ENCODE assay signal across 1 cellular context in genomic region chr19:56594783-56595547, GRCh38.
A peak's percentile ranks its signal among the peaks of the same experiment; 100 is the strongest.
TF ChIP-seq lines count a peak whose summit lies in the region.

Gene ZNF71 (plus strand): TSS chr19:56595302. CDS start chr19:56601559, 6,257 bp downstream.

TF ChIP-seq in HepG2, 621 proteins besides CTCF, POLR2A, EP300 and RAD21 (continued from another document and continues in another):
- TF ChIP-seq CBFB (CRISPR knock-in tag; IDR thresholded peaks at IDR 0.05), result no peak
- TF ChIP-seq, protein P1, sequence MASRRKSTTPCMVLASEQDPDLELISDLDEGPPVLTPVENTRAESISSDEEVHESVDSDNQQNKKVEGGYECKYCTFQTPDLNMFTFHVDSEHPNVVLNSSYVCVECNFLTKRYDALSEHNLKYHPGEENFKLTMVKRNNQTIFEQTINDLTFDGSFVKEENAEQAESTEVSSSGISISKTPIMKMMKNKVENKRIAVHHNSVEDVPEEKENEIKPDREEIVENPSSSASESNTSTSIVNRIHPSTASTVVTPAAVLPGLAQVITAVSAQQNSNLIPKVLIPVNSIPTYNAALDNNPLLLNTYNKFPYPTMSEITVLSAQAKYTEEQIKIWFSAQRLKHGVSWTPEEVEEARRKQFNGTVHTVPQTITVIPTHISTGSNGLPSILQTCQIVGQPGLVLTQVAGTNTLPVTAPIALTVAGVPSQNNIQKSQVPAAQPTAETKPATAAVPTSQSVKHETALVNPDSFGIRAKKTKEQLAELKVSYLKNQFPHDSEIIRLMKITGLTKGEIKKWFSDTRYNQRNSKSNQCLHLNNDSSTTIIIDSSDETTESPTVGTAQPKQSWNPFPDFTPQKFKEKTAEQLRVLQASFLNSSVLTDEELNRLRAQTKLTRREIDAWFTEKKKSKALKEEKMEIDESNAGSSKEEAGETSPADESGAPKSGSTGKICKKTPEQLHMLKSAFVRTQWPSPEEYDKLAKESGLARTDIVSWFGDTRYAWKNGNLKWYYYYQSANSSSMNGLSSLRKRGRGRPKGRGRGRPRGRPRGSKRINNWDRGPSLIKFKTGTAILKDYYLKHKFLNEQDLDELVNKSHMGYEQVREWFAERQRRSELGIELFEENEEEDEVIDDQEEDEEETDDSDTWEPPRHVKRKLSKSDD (CRISPR knock-in tag; IDR thresholded peaks at IDR 0.05; ENCODE audit: low read depth), result no peak
- TF ChIP-seq, protein P2, sequence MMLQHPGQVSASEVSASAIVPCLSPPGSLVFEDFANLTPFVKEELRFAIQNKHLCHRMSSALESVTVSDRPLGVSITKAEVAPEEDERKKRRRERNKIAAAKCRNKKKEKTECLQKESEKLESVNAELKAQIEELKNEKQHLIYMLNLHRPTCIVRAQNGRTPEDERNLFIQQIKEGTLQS (CRISPR knock-in tag; IDR thresholded peaks at IDR 0.05), result 0 out of 2 replicates have a peak, but pooled peaks have one; percentile 9
- TF ChIP-seq KLF6 (CRISPR knock-in tag; IDR thresholded peaks at IDR 0.05), result no peak; the same call in 1 of the 2 replicates
- TF ChIP-seq MTA3 (CRISPR knock-in tag; IDR thresholded peaks at IDR 0.05), result no peak
- TF ChIP-seq ZNF510 (CRISPR knock-in tag; IDR thresholded peaks at IDR 0.05; ENCODE audit: low read depth), result no peak
- TF ChIP-seq ZNF724P (CRISPR knock-in tag; IDR thresholded peaks at IDR 0.05; ENCODE audit: borderline replicate concordance), result no peak
- TF ChIP-seq, protein P3, sequence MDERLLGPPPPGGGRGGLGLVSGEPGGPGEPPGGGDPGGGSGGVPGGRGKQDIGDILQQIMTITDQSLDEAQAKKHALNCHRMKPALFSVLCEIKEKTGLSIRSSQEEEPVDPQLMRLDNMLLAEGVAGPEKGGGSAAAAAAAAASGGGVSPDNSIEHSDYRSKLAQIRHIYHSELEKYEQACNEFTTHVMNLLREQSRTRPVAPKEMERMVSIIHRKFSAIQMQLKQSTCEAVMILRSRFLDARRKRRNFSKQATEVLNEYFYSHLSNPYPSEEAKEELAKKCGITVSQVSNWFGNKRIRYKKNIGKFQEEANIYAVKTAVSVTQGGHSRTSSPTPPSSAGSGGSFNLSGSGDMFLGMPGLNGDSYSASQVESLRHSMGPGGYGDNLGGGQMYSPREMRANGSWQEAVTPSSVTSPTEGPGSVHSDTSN (CRISPR knock-in tag; IDR thresholded peaks at IDR 0.05), result no peak
- no peak for TF ChIP-seq SKI (IDR thresholded peaks at IDR 0.05; ENCODE audit: partially characterized antibody)
- no peak for TF ChIP-seq ZSCAN20 (CRISPR knock-in tag; IDR thresholded peaks at IDR 0.05; ENCODE audit: borderline replicate concordance)
- TF ChIP-seq NR2F6 (IDR thresholded peaks at IDR 0.05), result no peak
- no peak for TF ChIP-seq NR2F6 (CRISPR knock-in tag; IDR thresholded peaks at IDR 0.05)
- TF ChIP-seq, protein P4, sequence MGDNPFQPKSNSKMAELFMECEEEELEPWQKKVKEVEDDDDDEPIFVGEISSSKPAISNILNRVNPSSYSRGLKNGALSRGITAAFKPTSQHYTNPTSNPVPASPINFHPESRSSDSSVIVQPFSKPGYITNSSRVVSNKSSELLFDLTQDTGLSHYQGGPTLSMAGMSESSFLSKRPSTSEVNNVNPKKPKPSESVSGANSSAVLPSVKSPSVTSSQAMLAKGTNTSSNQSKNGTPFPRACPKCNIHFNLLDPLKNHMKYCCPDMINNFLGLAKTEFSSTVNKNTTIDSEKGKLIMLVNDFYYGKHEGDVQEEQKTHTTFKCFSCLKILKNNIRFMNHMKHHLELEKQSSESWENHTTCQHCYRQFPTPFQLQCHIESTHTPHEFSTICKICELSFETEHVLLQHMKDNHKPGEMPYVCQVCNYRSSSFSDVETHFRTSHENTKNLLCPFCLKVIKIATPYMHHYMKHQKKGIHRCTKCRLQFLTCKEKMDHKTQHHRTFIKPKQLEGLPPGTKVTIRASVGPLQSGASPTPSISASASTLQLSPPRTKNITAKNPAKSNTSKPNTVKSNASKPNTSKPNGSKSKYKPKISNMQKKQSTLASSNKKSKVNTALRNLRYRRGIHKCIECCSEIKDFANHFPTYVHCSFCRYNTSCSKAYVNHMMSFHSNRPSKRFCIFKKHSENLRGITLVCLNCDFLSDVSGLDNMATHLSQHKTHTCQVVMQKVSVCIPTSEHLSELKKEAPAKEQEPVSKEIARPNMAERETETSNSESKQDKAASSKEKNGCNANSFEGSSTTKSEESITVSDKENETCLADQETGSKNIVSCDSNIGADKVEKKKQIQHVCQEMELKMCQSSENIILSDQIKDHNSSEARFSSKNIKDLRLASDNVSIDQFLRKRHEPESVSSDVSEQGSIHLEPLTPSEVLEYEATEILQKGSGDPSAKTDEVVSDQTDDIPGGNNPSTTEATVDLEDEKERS (CRISPR knock-in tag; IDR thresholded peaks at IDR 0.05), result no peak
- no peak for TF ChIP-seq LBX2 (CRISPR knock-in tag; IDR thresholded peaks at IDR 0.05; ENCODE audit: borderline replicate concordance)
- no peak for TF ChIP-seq ZNF431 (CRISPR knock-in tag; IDR thresholded peaks at IDR 0.05; ENCODE audit: borderline replicate concordance, low read depth)
- TF ChIP-seq CREM (IDR thresholded peaks at IDR 0.05), result peak; percentile 21; the same call in 1 of the 2 replicates
- no peak for TF ChIP-seq CREM (CRISPR knock-in tag; IDR thresholded peaks at IDR 0.05)
- no peak for TF ChIP-seq CBX1 (IDR thresholded peaks at IDR 0.05; ENCODE audit: low read depth)
- TF ChIP-seq, protein P5, sequence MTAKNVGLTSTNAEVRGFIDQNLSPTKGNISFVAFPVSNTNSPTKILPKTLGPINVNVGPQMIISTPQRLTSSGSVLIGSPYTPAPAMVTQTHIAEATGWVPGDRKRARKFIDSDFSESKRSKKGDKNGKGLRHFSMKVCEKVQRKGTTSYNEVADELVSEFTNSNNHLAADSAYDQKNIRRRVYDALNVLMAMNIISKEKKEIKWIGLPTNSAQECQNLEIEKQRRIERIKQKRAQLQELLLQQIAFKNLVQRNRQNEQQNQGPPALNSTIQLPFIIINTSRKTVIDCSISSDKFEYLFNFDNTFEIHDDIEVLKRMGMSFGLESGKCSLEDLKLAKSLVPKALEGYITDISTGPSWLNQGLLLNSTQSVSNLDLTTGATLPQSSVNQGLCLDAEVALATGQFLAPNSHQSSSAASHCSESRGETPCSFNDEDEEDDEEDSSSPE (CRISPR knock-in tag; IDR thresholded peaks at IDR 0.05), result peak; percentile 54; the same call in 1 of the 2 replicates
- no peak for TF ChIP-seq ZNF839 (CRISPR knock-in tag; IDR thresholded peaks at IDR 0.05; ENCODE audit: borderline replicate concordance)
- TF ChIP-seq, protein P6, sequence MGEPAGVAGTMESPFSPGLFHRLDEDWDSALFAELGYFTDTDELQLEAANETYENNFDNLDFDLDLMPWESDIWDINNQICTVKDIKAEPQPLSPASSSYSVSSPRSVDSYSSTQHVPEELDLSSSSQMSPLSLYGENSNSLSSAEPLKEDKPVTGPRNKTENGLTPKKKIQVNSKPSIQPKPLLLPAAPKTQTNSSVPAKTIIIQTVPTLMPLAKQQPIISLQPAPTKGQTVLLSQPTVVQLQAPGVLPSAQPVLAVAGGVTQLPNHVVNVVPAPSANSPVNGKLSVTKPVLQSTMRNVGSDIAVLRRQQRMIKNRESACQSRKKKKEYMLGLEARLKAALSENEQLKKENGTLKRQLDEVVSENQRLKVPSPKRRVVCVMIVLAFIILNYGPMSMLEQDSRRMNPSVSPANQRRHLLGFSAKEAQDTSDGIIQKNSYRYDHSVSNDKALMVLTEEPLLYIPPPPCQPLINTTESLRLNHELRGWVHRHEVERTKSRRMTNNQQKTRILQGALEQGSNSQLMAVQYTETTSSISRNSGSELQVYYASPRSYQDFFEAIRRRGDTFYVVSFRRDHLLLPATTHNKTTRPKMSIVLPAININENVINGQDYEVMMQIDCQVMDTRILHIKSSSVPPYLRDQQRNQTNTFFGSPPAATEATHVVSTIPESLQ (CRISPR knock-in tag; conservative IDR thresholded peaks at IDR 0.05), result no peak
- TF ChIP-seq ZFP62 (CRISPR knock-in tag; IDR thresholded peaks at IDR 0.05), result no peak
- TF ChIP-seq, protein P7, sequence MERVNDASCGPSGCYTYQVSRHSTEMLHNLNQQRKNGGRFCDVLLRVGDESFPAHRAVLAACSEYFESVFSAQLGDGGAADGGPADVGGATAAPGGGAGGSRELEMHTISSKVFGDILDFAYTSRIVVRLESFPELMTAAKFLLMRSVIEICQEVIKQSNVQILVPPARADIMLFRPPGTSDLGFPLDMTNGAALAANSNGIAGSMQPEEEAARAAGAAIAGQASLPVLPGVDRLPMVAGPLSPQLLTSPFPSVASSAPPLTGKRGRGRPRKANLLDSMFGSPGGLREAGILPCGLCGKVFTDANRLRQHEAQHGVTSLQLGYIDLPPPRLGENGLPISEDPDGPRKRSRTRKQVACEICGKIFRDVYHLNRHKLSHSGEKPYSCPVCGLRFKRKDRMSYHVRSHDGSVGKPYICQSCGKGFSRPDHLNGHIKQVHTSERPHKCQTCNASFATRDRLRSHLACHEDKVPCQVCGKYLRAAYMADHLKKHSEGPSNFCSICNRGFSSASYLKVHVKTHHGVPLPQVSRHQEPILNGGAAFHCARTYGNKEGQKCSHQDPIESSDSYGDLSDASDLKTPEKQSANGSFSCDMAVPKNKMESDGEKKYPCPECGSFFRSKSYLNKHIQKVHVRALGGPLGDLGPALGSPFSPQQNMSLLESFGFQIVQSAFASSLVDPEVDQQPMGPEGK (CRISPR knock-in tag; IDR thresholded peaks at IDR 0.05), result peak; percentile 28; the same call in 1 of the 2 replicates
- TF ChIP-seq AGO1 (IDR thresholded peaks at IDR 0.05; ENCODE audit: low read depth, low read length, poor library complexity, severe bottlenecking), result no peak
- TF ChIP-seq ZNF607 (CRISPR knock-in tag; IDR thresholded peaks at IDR 0.05; ENCODE audit: borderline replicate concordance), result 0 out of 2 replicates have a peak, but pooled peaks have one; percentile 6
- peak; percentile 76; the same call in 1 of the 2 replicates for TF ChIP-seq ZNF142 (CRISPR knock-in tag; IDR thresholded peaks at IDR 0.05)
- peak; percentile 84; the same call in 1 of the 2 replicates for TF ChIP-seq ZNF333 (CRISPR knock-in tag; IDR thresholded peaks at IDR 0.05; ENCODE audit: borderline replicate concordance)
- TF ChIP-seq, protein P8, sequence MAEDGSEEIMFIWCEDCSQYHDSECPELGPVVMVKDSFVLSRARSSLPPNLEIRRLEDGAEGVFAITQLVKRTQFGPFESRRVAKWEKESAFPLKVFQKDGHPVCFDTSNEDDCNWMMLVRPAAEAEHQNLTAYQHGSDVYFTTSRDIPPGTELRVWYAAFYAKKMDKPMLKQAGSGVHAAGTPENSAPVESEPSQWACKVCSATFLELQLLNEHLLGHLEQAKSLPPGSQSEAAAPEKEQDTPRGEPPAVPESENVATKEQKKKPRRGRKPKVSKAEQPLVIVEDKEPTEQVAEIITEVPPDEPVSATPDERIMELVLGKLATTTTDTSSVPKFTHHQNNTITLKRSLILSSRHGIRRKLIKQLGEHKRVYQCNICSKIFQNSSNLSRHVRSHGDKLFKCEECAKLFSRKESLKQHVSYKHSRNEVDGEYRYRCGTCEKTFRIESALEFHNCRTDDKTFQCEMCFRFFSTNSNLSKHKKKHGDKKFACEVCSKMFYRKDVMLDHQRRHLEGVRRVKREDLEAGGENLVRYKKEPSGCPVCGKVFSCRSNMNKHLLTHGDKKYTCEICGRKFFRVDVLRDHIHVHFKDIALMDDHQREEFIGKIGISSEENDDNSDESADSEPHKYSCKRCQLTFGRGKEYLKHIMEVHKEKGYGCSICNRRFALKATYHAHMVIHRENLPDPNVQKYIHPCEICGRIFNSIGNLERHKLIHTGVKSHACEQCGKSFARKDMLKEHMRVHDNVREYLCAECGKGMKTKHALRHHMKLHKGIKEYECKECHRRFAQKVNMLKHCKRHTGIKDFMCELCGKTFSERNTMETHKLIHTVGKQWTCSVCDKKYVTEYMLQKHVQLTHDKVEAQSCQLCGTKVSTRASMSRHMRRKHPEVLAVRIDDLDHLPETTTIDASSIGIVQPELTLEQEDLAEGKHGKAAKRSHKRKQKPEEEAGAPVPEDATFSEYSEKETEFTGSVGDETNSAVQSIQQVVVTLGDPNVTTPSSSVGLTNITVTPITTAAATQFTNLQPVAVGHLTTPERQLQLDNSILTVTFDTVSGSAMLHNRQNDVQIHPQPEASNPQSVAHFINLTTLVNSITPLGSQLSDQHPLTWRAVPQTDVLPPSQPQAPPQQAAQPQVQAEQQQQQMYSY (CRISPR knock-in tag; IDR thresholded peaks at IDR 0.05), result no peak
- TF ChIP-seq SATB2 (CRISPR knock-in tag; IDR thresholded peaks at IDR 0.05), result no peak
- TF ChIP-seq, protein P9, sequence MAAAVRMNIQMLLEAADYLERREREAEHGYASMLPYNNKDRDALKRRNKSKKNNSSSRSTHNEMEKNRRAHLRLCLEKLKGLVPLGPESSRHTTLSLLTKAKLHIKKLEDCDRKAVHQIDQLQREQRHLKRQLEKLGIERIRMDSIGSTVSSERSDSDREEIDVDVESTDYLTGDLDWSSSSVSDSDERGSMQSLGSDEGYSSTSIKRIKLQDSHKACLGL (CRISPR knock-in tag; IDR thresholded peaks at IDR 0.05), result peak; percentile 56; the same call in 1 of the 2 replicates
